In the genomic region with DNA sequence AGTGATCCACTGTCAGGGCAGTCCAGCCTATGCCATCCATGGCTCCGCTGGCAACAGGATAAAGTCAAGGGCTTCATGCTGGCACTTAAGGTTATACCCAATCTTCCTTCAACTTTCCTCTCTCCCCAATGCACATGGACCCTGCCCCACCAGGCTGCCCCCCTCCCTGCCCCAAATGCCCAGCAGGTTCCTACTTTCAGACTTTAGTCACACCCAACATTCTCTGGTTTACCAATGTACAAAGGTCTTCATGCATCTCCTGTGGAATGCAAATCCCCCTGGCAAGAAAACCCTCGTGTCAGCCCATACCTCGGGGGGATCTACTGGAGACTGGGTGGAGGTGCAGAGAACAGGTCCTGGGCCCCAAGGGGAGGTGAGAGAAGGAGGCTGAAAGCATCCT, we compare ENCODE assay signal across 1 cellular context.
TF ChIP-seq lines count a peak whose summit lies in the region.

No MANE protein-coding gene starts in this region.

TF ChIP-seq in IMR-90, 13 proteins besides CTCF, POLR2A, EP300 and RAD21:
- TF ChIP-seq MXI1 (IDR thresholded peaks at IDR 0.05; ENCODE audit: borderline replicate concordance, low read depth, low read length), result no peak
- TF ChIP-seq, protein P1, sequence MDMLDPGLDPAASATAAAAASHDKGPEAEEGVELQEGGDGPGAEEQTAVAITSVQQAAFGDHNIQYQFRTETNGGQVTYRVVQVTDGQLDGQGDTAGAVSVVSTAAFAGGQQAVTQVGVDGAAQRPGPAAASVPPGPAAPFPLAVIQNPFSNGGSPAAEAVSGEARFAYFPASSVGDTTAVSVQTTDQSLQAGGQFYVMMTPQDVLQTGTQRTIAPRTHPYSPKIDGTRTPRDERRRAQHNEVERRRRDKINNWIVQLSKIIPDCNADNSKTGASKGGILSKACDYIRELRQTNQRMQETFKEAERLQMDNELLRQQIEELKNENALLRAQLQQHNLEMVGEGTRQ (IDR thresholded peaks at IDR 0.05; ENCODE audit: low read depth, low read length), result no peak
- no peak for TF ChIP-seq CHD1 (IDR thresholded peaks at IDR 0.05; ENCODE audit: low read depth, low read length)
- TF ChIP-seq FOS (IDR thresholded peaks at IDR 0.05; ENCODE audit: low read depth, low read length), result no peak
